In genomic region chr5:139296198-139296597, GRCh38 we compare ENCODE assay signal across 2 cellular contexts.
TF ChIP-seq lines count a peak whose summit lies in the region.

No MANE protein-coding gene starts in this region.

TF ChIP-seq in SK-N-SH, 30 proteins besides CTCF, POLR2A, EP300 and RAD21:
- TF ChIP-seq RFX5 (IDR thresholded peaks at IDR 0.05; ENCODE audit: low read length) (no peak), GABPA (IDR thresholded peaks at IDR 0.05; ENCODE audit: low read depth) (no peak), ELF1 (IDR thresholded peaks at IDR 0.05) (no peak), NFIC (IDR thresholded peaks at IDR 0.05; ENCODE audit: borderline replicate concordance) (no peak), TEAD4 (IDR thresholded peaks at IDR 0.05; ENCODE audit: borderline replicate concordance, insufficient read depth) (no peak), EZH2phosphoT487 (IDR thresholded peaks at IDR 0.05; ENCODE audit: borderline replicate concordance, low read depth) (no peak), NRF1 (IDR thresholded peaks at IDR 0.05; ENCODE audit: low read depth, low read length) (no peak), CHD2 (IDR thresholded peaks at IDR 0.05; ENCODE audit: low read length, partially characterized antibody) (no peak), TCF12 (IDR thresholded peaks at IDR 0.05) (no peak), REST (IDR thresholded peaks at IDR 0.05; ENCODE audit: low read depth, low read length) (no peak), MAX (IDR thresholded peaks at IDR 0.05; ENCODE audit: low read depth) (no peak)

TF ChIP-seq in SK-N-SH treated with all-trans-retinoic acid at 6 μM for 48 hours, 23 proteins besides CTCF, POLR2A, EP300 and RAD21:
- TF ChIP-seq TOX (CRISPR knock-in tag; IDR thresholded peaks at IDR 0.05; ENCODE audit: borderline replicate concordance) (no peak), SNAI2 (CRISPR knock-in tag; IDR thresholded peaks at IDR 0.05) (no peak), POU6F1 (CRISPR knock-in tag; IDR thresholded peaks at IDR 0.05; ENCODE audit: borderline replicate concordance, low read depth) (no peak)
